ENCODE assay signal across 23 cellular contexts in the genomic region with DNA sequence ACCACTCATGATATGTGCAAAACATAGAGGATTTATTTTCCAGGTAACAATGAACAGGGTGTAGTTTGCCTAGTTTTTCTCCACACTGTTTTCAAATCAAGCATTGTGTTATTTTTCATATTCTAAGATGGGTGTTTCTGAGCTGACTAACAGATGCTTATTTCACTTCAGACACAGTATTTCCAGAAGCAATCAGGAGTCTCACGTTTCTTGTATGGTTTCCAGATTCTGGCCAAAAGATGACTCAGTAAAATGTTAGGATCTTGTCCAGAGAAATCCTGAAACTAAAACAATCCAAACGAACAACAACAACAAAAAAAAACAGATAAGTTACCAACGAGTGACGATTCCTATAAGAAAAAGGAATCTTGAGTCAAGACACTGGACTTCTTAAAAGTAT. TPM values are rescaled to one million over a fixed set of nuclear protein-coding genes. Genes with fewer than 3 reads are reported as not detected.
DNase-seq lines count a peak whose midpoint lies in the region; ATAC-seq and TF ChIP-seq lines count a peak whose summit lies in the region.
"Had no signal": no experiment of that assay in that cellular context is flagged by ENCODE, and none has a peak within 500 bp of the region (broad histone marks: within the 10 kb centered on the region; RNA-seq: fewer than 3 reads in every experiment).

No MANE protein-coding gene starts in this region.

- no peaks in the 10 kb centered on the region for H3K79me2 ChIP-seq in SK-N-SH (ENCODE audit: insufficient read depth)

- TF ChIP-seq CTCF in SK-N-SH (IDR thresholded peaks at IDR 0.05) (no peak), RWPE1 (conservative IDR thresholded peaks at IDR 0.05; ENCODE audit: low read depth) (no peak)

- H4K20me1 ChIP-seq in SK-N-SH (ENCODE audit: insufficient read depth) = no peaks in the 10 kb centered on the region

- no peaks in the 10 kb centered on the region for H3K9me3 ChIP-seq in SK-N-SH
- H3K9me3 ChIP-seq in skeletal muscle satellite cell (replicated peaks; ENCODE audit: low read length) = no peaks in the 10 kb centered on the region
- H3K9me3 ChIP-seq: tibial nerve had no signal

- H3K36me3 ChIP-seq in SK-N-SH (replicated peaks in 1 of 2; ENCODE audit: control insufficient read depth in 1 of 2, insufficient read depth in 2 of 2, low read length in 1 of 2) (peaks cover 7 to 15% of the 10 kb centered on the region in 2 experiments), skeletal muscle satellite cell (ENCODE audit: insufficient read depth, low read length) (no peaks in the 10 kb centered on the region)

- no peak for TF ChIP-seq EP300 in SK-N-SH (IDR thresholded peaks at IDR 0.05; ENCODE audit: borderline replicate concordance in 1 of 2, low read depth in 1 of 2, low read length in 1 of 2)

- DNase-seq in GM03348 (ENCODE audit: low spot score) (peak; percentile 62), SK-N-SH (no peak), fibroblast of gingiva (ENCODE audit: low read depth) (peak; percentile 89), NCI-H524 treated with DMSO at 0.1 percent for 48 hours (lab: John Stamatoyannopoulos, UW) (no peak), RWPE1 (ENCODE audit: low spot score) (no peak)
- DNase-seq: activated CD4-positive, alpha-beta T cell treated with anti-CD3 and anti-CD28 coated beads for 36 hours; activated CD8-positive, alpha-beta memory T cell treated with anti-CD3 and anti-CD28 coated beads, Interleukin-2, amount 50 U/mL, for 48 hours; activated naive CD4-positive, alpha-beta T cell treated with anti-CD3 and anti-CD28 coated beads for 36 hours; caudate nucleus; CD4-positive, CD25-positive, alpha-beta regulatory T cell; DMS79; effector CD8-positive, alpha-beta T cell; left ventricle myocardium superior; NCI-H2029; NCI-H510A treated with DMSO at 0.1 percent for 48 hours; T1000 had no signal

- ATAC-seq in GM21737 (IDR thresholded peaks at IDR 0.05; ENCODE audit: unreplicated experiment) = no peak
- ATAC-seq: activated CD4-positive, alpha-beta T cell treated with anti-CD3 and anti-CD28 coated beads for 36 hours; left ventricle myocardium superior; stimulated activated effector memory CD8-positive, alpha-beta T cell treated with anti-CD3 and anti-CD28 coated beads, Interleukin-12 subunit alpha, Interleukin-12 subunit beta, amount 100 ng/mL, for 72 hours had no signal

- H3K4me1 ChIP-seq in SK-N-SH (ENCODE audit: control insufficient read depth in 1 of 2, insufficient read depth in 2 of 2, low read depth in 1 of 2, low read length in 1 of 2) (no peaks in the 10 kb centered on the region; a peak in 1 of 4 replicates), skeletal muscle satellite cell (ENCODE audit: control insufficient read depth, insufficient read depth, low read length) (peaks cover 3% of the 10 kb centered on the region)
- H3K4me1 ChIP-seq: tibial nerve had no signal

- no peaks in the 10 kb centered on the region for H3K9me2 ChIP-seq in SK-N-SH

- no peaks in the 10 kb centered on the region for H3F3A ChIP-seq in SK-N-SH (replicated peaks; ENCODE audit: insufficient read depth)

- CTCF ChIA-PET in SK-N-SH (lab: Yijun Ruan, JAX) (no interaction called here), RWPE1 (lab: Yijun Ruan, JAX) (no interaction called here)

- no peak overlapping the region for H3K27ac ChIP-seq in SK-N-SH (ENCODE audit: low read depth in 2 of 2, low read length in 1 of 2)
- no peak overlapping the region for H3K27ac ChIP-seq in RWPE1
- H3K27ac ChIP-seq: tibial nerve had no signal

- 54% methylated on average over 4 of the region's 4 CpGs for WGBS in SK-N-SH (ENCODE audit: low lambda C conversion rate)

- POLR2A ChIA-PET in SK-N-SH (lab: Yijun Ruan, JAX) = no interaction called here
- POLR2A ChIA-PET in RWPE1 (lab: Yijun Ruan, JAX; ENCODE audit: low non-redundant PET) = no interaction called here

- H3K27me3 ChIP-seq in SK-N-SH (ENCODE audit: insufficient read depth) (no peaks in the 10 kb centered on the region), skeletal muscle satellite cell (ENCODE audit: control insufficient read depth, insufficient read depth, low read length) (peaks cover 17% of the 10 kb centered on the region)
- H3K27me3 ChIP-seq: tibial nerve had no signal

- H3K4me2 ChIP-seq in SK-N-SH = no peak overlapping the region
- peak overlapping the region; percentile 6 for H3K4me2 ChIP-seq in skeletal muscle satellite cell (ENCODE audit: low read length)
- H3K4me2 ChIP-seq: smooth muscle cell had no signal

- TF ChIP-seq RAD21 in SK-N-SH (IDR thresholded peaks at IDR 0.05; ENCODE audit: low read length) = no peak

- no peak overlapping the region for H3K4me3 ChIP-seq in SK-N-SH (ENCODE audit: low read depth in 2 of 2, low read length in 1 of 2)
- no peak overlapping the region for H3K4me3 ChIP-seq in skeletal muscle satellite cell (ENCODE audit: low read length)
- H3K4me3 ChIP-seq: smooth muscle cell, tibial nerve had no signal

- no peak overlapping the region for H3K9ac ChIP-seq in SK-N-SH
- H3K9ac ChIP-seq in skeletal muscle satellite cell (ENCODE audit: low read depth, low read length) = no peak overlapping the region

- no peak overlapping the region for H2AFZ ChIP-seq in SK-N-SH (ENCODE audit: low read depth)

TF ChIP-seq in SK-N-SH, 30 proteins besides CTCF, POLR2A, EP300 and RAD21:
- no peak for TF ChIP-seq GATA2 (CRISPR knock-in tag; IDR thresholded peaks at IDR 0.05)
- TF ChIP-seq FOXJ3 (CRISPR knock-in tag; IDR thresholded peaks at IDR 0.05) = no peak
- no peak for TF ChIP-seq GABPA (IDR thresholded peaks at IDR 0.05; ENCODE audit: low read depth)
- TF ChIP-seq YY1 (IDR thresholded peaks at IDR 0.05; ENCODE audit: low read depth) = no peak
- TF ChIP-seq SIN3A (IDR thresholded peaks at IDR 0.05; ENCODE audit: borderline replicate concordance, low read depth, low read length) = no peak
- TF ChIP-seq RCOR1 (IDR thresholded peaks at IDR 0.05; ENCODE audit: low read length) = no peak
- 0 out of 2 replicates have a peak, but pooled peaks have one; percentile 17 for TF ChIP-seq TCF12 (IDR thresholded peaks at IDR 0.05)
- TF ChIP-seq NFIC (IDR thresholded peaks at IDR 0.05; ENCODE audit: borderline replicate concordance) = peak; percentile 41; the same call in 1 of the 2 replicates
- TF ChIP-seq FOSL2 (IDR thresholded peaks at IDR 0.05; ENCODE audit: borderline replicate concordance, low read depth) = peak; percentile 16; the same call in 1 of the 2 replicates
- no peak for TF ChIP-seq CHD2 (IDR thresholded peaks at IDR 0.05; ENCODE audit: low read length, partially characterized antibody)
- TF ChIP-seq, protein P1, sequence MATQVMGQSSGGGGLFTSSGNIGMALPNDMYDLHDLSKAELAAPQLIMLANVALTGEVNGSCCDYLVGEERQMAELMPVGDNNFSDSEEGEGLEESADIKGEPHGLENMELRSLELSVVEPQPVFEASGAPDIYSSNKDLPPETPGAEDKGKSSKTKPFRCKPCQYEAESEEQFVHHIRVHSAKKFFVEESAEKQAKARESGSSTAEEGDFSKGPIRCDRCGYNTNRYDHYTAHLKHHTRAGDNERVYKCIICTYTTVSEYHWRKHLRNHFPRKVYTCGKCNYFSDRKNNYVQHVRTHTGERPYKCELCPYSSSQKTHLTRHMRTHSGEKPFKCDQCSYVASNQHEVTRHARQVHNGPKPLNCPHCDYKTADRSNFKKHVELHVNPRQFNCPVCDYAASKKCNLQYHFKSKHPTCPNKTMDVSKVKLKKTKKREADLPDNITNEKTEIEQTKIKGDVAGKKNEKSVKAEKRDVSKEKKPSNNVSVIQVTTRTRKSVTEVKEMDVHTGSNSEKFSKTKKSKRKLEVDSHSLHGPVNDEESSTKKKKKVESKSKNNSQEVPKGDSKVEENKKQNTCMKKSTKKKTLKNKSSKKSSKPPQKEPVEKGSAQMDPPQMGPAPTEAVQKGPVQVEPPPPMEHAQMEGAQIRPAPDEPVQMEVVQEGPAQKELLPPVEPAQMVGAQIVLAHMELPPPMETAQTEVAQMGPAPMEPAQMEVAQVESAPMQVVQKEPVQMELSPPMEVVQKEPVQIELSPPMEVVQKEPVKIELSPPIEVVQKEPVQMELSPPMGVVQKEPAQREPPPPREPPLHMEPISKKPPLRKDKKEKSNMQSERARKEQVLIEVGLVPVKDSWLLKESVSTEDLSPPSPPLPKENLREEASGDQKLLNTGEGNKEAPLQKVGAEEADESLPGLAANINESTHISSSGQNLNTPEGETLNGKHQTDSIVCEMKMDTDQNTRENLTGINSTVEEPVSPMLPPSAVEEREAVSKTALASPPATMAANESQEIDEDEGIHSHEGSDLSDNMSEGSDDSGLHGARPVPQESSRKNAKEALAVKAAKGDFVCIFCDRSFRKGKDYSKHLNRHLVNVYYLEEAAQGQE (IDR thresholded peaks at IDR 0.05; ENCODE audit: low read depth, low read length) = no peak

RNA-seq across cellular contexts. Expression of a gene that starts 5.3 kb away (rescaled TPM):
- 0.13 TPM in 1 of 2 replicates, not detected in the other for polyA plus RNA-seq in SK-N-SH (2012; rRNA removed)
- polyA plus RNA-seq in SK-N-SH (2012; cell fraction: cytosol; rRNA removed) = 0.07 and 0.12 TPM in 2 replicates
- 0.04 TPM in 1 of 2 replicates, not detected in the other for polyA plus RNA-seq in SK-N-SH (2012; cell fraction: nucleus; rRNA removed)
- total RNA-seq in skeletal muscle satellite cell (2012; rRNA removed) = not detected in 2 replicates
- total RNA-seq: activated CD4-positive, alpha-beta T cell treated with anti-CD3 and anti-CD28 coated beads for 36 hours; activated naive CD4-positive, alpha-beta T cell treated with anti-CD3 and anti-CD28 coated beads for 36 hours; frontal cortex; left ventricle myocardium superior; SK-MEL-5; smooth muscle cell had no signal
- polyA plus RNA-seq: smooth muscle cell had no signal

Comparison
In these comparisons a context has a peak if more than half of its experiments do, and no peak if none do; other contexts are left out.
1. DNase-seq: peak in GM03348 (single experiment) and fibroblast of gingiva (single experiment); none in SK-N-SH (single experiment), NCI-H524 treated with DMSO at 0.1 percent for 48 hours (single experiment) and RWPE1 (single experiment).